In genomic region chr3:66885326-66886000, GRCh38 we compare ENCODE assay signal across 14 cellular contexts.
DNase-seq lines count a peak whose midpoint lies in the region; ATAC-seq and TF ChIP-seq lines count a peak whose summit lies in the region.
"Had no signal": no experiment of that assay in that cellular context is flagged by ENCODE, and none has a peak within 500 bp of the region (broad histone marks: within the 10 kb centered on the region; RNA-seq: fewer than 3 reads in every experiment).

No MANE protein-coding gene starts in this region.

- H3K4me3 Mint-ChIP-seq in natural killer cell, result no peak overlapping the region

- H3K27me3 ChIP-seq in neuronal stem cell (ENCODE audit: control insufficient read depth in 3 of 3, insufficient read depth in 3 of 3, low read depth in 1 of 3, low read length in 3 of 3), result no peaks in the 10 kb centered on the region
- H3K27me3 ChIP-seq: adrenal gland had no signal

- H3K18ac ChIP-seq in neuronal stem cell (ENCODE audit: low read length), result no peak overlapping the region

- no peaks in the 10 kb centered on the region for H3K4me1 Mint-ChIP-seq in natural killer cell

- no peaks in the 10 kb centered on the region for H3K79me1 ChIP-seq in neuronal stem cell (ENCODE audit: low read depth, low read length)

- intact Hi-C loops in natural killer cell (cut with micrococcal nuclease), result no loop called here

- H2AFZ ChIP-seq in neuronal stem cell (ENCODE audit: low read length), result peak overlapping the region; percentile 58

- H3K27ac ChIP-seq in neuronal stem cell (replicated peaks; ENCODE audit: low read length), result no peak overlapping the region
- H3K27ac ChIP-seq: adrenal gland had no signal

- H3K27ac Mint-ChIP-seq in natural killer cell, result no peak overlapping the region

- H4K91ac ChIP-seq in neuronal stem cell (ENCODE audit: low read depth, low read length, poor library complexity), result no peak overlapping the region

- peaks cover 4 to 16% of the 10 kb centered on the region in 2 donors for H3K4me1 ChIP-seq in neuronal stem cell (ENCODE audit: control insufficient read depth in 2 of 2, insufficient read depth in 1 of 2, low read depth in 1 of 2, low read length in 2 of 2)
- H3K4me1 ChIP-seq: adrenal gland had no signal

- no peaks in the 10 kb centered on the region for H3K9me3 ChIP-seq in neuronal stem cell (replicated peaks in 1 of 2; ENCODE audit: control insufficient read depth in 2 of 2, insufficient read depth in 1 of 2, low read depth in 1 of 2, low read length in 2 of 2)
- H3K9me3 ChIP-seq: adrenal gland had no signal

- no peak overlapping the region for H3K23ac ChIP-seq in neuronal stem cell (ENCODE audit: low read depth, low read length, poor library complexity)

- H2BK120ac ChIP-seq in neuronal stem cell (ENCODE audit: low read depth, low read length), result no peak overlapping the region

- H4K8ac ChIP-seq in neuronal stem cell (ENCODE audit: low read depth, low read length), result no peak overlapping the region

- no peak overlapping the region for H2BK5ac ChIP-seq in neuronal stem cell (ENCODE audit: low read length)

- peaks cover 5 to 6% of the 10 kb centered on the region in 2 donors for H3K9me3 Mint-ChIP-seq in natural killer cell

- peak; percentile 28 for DNase-seq in H4 (ENCODE audit: low spot score)
- peak; percentile 56 for DNase-seq in RKO (ENCODE audit: low spot score)
- DNase-seq in epithelial cell of proximal tubule (ENCODE audit: low read depth), result peak; percentile 80
- DNase-seq in neuronal stem cell (ENCODE audit: low spot score), result no peak
- no peak for DNase-seq in omental fat pad (ENCODE audit: low spot score)
- no peak for DNase-seq in NOMO-1 (lab: John Stamatoyannopoulos, UW; ENCODE audit: unreplicated experiment in 2 of 2)
- DNase-seq in NOMO-1 treated with dmso at 0.1 percent for 144 hours (lab: John Stamatoyannopoulos, UW; ENCODE audit: unreplicated experiment), result no peak
- no peak for DNase-seq in natural killer cell
- DNase-seq: adrenal gland, GOT3, NCI-H2107, T1000 had no signal

- TF ChIP-seq CTCF in epithelial cell of proximal tubule (conservative IDR thresholded peaks at IDR 0.05; ENCODE audit: low read depth, low read length) (no peak), omental fat pad (IDR thresholded peaks at IDR 0.05) (no peak), natural killer cell (IDR thresholded peaks at IDR 0.05) (no peak)

- H2BK12ac ChIP-seq in neuronal stem cell (ENCODE audit: low read length), result no peak overlapping the region

- H3K27me3 Mint-ChIP-seq in natural killer cell (ENCODE audit: low read depth in 2 of 2), result peaks cover 0 to 3% of the 10 kb centered on the region in 2 donors

- no peak overlapping the region for H3K4ac ChIP-seq in neuronal stem cell (ENCODE audit: low read length)

- H3K4me2 ChIP-seq in neuronal stem cell (ENCODE audit: insufficient read depth, low read length, poor library complexity, severe bottlenecking), result no peak overlapping the region

- WGBS in neuronal stem cell (ENCODE audit: extremely low coverage in 2 of 2, insufficient read length in 2 of 2, insufficient replicate concordance in 1 of 2), 2 donors, result no CpG with 5 or more reads among the region's 6 CpGs

- no peak overlapping the region for H2BK15ac ChIP-seq in neuronal stem cell (ENCODE audit: low read length)

- no peak overlapping the region for H2AK5ac ChIP-seq in neuronal stem cell (ENCODE audit: low read depth, low read length)

- ATAC-seq in omental fat pad (ENCODE audit: low FRiP score), result no peak
- ATAC-seq in natural killer cell, result no peak
- ATAC-seq: Panc1, sciatic nerve had no signal

- no peak overlapping the region for H3K14ac ChIP-seq in neuronal stem cell (ENCODE audit: low read length)

- no peaks in the 10 kb centered on the region for H3K36me3 ChIP-seq in neuronal stem cell (replicated peaks in 1 of 2; ENCODE audit: control insufficient read depth in 2 of 2, insufficient read depth in 2 of 2, low read length in 2 of 2)
- H3K36me3 ChIP-seq: adrenal gland had no signal

- H3K4me3 ChIP-seq in epithelial cell of proximal tubule (ENCODE audit: low read depth, low read length) (no peak overlapping the region), neuronal stem cell (ENCODE audit: low read length in 2 of 2) (no peak overlapping the region)
- H3K4me3 ChIP-seq: adrenal gland had no signal

- H3K36me3 Mint-ChIP-seq in natural killer cell, result no peaks in the 10 kb centered on the region

- no peak overlapping the region for H3K9ac ChIP-seq in neuronal stem cell (ENCODE audit: low read depth, low read length, poor library complexity)

Comparison
In these comparisons a context has a peak if more than half of its experiments do, and no peak if none do; other contexts are left out.
1. DNase-seq: peak in H4 (single experiment), RKO (single experiment) and epithelial cell of proximal tubule (single experiment); none in neuronal stem cell (single experiment), omental fat pad (single experiment), NOMO-1 (0 of 2), NOMO-1 treated with dmso at 0.1 percent for 144 hours (single experiment) and natural killer cell (single experiment).